Comparison of ENCODE assay signal across 1 cellular context in genomic region chr16:87379312-87379752, GRCh38.
TF ChIP-seq lines count a peak whose summit lies in the region.
"Not testable (repeated sequence)": the region's sequence is repeated elsewhere in the genome, so short reads cannot be mapped to it uniquely, and the experiment has no call there.

No MANE protein-coding gene starts in this region.

TF ChIP-seq in HepG2, 621 proteins besides CTCF, POLR2A, EP300 and RAD21 (continues in another document):
- TF ChIP-seq, protein P1, sequence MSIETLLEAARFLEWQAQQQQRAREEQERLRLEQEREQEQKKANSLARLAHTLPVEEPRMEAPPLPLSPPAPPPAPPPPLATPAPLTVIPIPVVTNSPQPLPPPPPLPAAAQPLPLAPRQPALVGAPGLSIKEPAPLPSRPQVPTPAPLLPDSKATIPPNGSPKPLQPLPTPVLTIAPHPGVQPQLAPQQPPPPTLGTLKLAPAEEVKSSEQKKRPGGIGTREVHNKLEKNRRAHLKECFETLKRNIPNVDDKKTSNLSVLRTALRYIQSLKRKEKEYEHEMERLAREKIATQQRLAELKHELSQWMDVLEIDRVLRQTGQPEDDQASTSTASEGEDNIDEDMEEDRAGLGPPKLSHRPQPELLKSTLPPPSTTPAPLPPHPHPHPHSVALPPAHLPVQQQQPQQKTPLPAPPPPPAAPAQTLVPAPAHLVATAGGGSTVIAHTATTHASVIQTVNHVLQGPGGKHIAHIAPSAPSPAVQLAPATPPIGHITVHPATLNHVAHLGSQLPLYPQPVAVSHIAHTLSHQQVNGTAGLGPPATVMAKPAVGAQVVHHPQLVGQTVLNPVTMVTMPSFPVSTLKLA (IDR thresholded peaks at IDR 0.05) = peak; percentile 36; the same call in 1 of the 2 replicates
- TF ChIP-seq FOXK1 (CRISPR knock-in tag; IDR thresholded peaks at IDR 0.05; ENCODE audit: borderline replicate concordance, low read depth) = peak; percentile 79; the same call in 1 of the 2 replicates
- TF ChIP-seq ZNF331 (CRISPR knock-in tag; IDR thresholded peaks at IDR 0.05) = peak; percentile 72
- TF ChIP-seq MLLT10 (CRISPR knock-in tag; IDR thresholded peaks at IDR 0.05) = peak; percentile 87
- TF ChIP-seq, protein P2, sequence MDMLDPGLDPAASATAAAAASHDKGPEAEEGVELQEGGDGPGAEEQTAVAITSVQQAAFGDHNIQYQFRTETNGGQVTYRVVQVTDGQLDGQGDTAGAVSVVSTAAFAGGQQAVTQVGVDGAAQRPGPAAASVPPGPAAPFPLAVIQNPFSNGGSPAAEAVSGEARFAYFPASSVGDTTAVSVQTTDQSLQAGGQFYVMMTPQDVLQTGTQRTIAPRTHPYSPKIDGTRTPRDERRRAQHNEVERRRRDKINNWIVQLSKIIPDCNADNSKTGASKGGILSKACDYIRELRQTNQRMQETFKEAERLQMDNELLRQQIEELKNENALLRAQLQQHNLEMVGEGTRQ (IDR thresholded peaks at IDR 0.05; ENCODE audit: low read depth, low read length) = not testable (repeated sequence)
- TF ChIP-seq, protein P2 (CRISPR knock-in tag; IDR thresholded peaks at IDR 0.05; ENCODE audit: borderline replicate concordance) = 0 out of 2 replicates have a peak, but pooled peaks have one; percentile 17
- TF ChIP-seq FOXK2 (IDR thresholded peaks at IDR 0.05) = peak; percentile 71; the same call in 1 of the 2 replicates
- TF ChIP-seq KDM3A (CRISPR knock-in tag; IDR thresholded peaks at IDR 0.05; ENCODE audit: low read depth) = peak; percentile 69; the same call in 1 of the 2 replicates
- TF ChIP-seq HMG20B (CRISPR knock-in tag; conservative IDR thresholded peaks at IDR 0.05) = 0 out of 2 replicates have a peak, but pooled peaks have one; percentile 46
- TF ChIP-seq RBFOX2 (IDR thresholded peaks at IDR 0.05; ENCODE audit: low read depth, low read length) = peak; percentile 53
- TF ChIP-seq HDAC1 (CRISPR knock-in tag; IDR thresholded peaks at IDR 0.05) = peak; percentile 52; the same call in 1 of the 2 replicates
- TF ChIP-seq ZNF264 (CRISPR knock-in tag; IDR thresholded peaks at IDR 0.05) = peak; percentile 18; the same call in 1 of the 2 replicates
- TF ChIP-seq ELF3 (CRISPR knock-in tag; IDR thresholded peaks at IDR 0.05) = peak; percentile 81
- peak; percentile 64; the same call in 1 of the 2 replicates for TF ChIP-seq ZNF503 (CRISPR knock-in tag; IDR thresholded peaks at IDR 0.05)
- peak; percentile 12; the same call in 1 of the 2 replicates for TF ChIP-seq STAG1 (CRISPR knock-in tag; IDR thresholded peaks at IDR 0.05)
- TF ChIP-seq SALL2 (CRISPR knock-in tag; IDR thresholded peaks at IDR 0.05) = 0 out of 2 replicates have a peak, but pooled peaks have one; percentile 54
- peak; percentile 76 for TF ChIP-seq GATAD2A (CRISPR knock-in tag; IDR thresholded peaks at IDR 0.05)
- TF ChIP-seq NR2F1 (CRISPR knock-in tag; IDR thresholded peaks at IDR 0.05) = peak; percentile 73 to 86; a peak in 3 of 4 replicates
- TF ChIP-seq NR2F2 (IDR thresholded peaks at IDR 0.05; ENCODE audit: borderline replicate concordance, low read depth) = peak; percentile 61; the same call in 1 of the 2 replicates
- peak; percentile 20; the same call in 1 of the 2 replicates for TF ChIP-seq MYC (CRISPR knock-in tag; IDR thresholded peaks at IDR 0.05; ENCODE audit: borderline replicate concordance)
- peak; percentile 94 for TF ChIP-seq BCL6 (CRISPR knock-in tag; IDR thresholded peaks at IDR 0.05)
- not testable (repeated sequence) for TF ChIP-seq LCORL, CREB1 (IDR thresholded peaks at IDR 0.05)
- TF ChIP-seq LCORL (CRISPR knock-in tag; IDR thresholded peaks at IDR 0.05) = 0 out of 2 replicates have a peak, but pooled peaks have one; percentile 60
- peak; percentile 75; the same call in 1 of the 2 replicates for TF ChIP-seq ZNF766 (CRISPR knock-in tag; IDR thresholded peaks at IDR 0.05; ENCODE audit: borderline replicate concordance)
- TF ChIP-seq HMG20A (CRISPR knock-in tag; IDR thresholded peaks at IDR 0.05; ENCODE audit: borderline replicate concordance) = peak; percentile 44; the same call in 1 of the 2 replicates
- TF ChIP-seq MXD3 (CRISPR knock-in tag; IDR thresholded peaks at IDR 0.05) = 0 out of 2 replicates have a peak, but pooled peaks have one; percentile 29
- TF ChIP-seq HNF4A (CRISPR knock-in tag; IDR thresholded peaks at IDR 0.05) = peak; percentile 94
- peak; percentile 35; the same call in 1 of the 2 replicates for TF ChIP-seq KLF12 (CRISPR knock-in tag; IDR thresholded peaks at IDR 0.05; ENCODE audit: borderline replicate concordance)
- peak; percentile 91 for TF ChIP-seq SAP130 (CRISPR knock-in tag; IDR thresholded peaks at IDR 0.05; ENCODE audit: low read depth)
- TF ChIP-seq, protein P3, sequence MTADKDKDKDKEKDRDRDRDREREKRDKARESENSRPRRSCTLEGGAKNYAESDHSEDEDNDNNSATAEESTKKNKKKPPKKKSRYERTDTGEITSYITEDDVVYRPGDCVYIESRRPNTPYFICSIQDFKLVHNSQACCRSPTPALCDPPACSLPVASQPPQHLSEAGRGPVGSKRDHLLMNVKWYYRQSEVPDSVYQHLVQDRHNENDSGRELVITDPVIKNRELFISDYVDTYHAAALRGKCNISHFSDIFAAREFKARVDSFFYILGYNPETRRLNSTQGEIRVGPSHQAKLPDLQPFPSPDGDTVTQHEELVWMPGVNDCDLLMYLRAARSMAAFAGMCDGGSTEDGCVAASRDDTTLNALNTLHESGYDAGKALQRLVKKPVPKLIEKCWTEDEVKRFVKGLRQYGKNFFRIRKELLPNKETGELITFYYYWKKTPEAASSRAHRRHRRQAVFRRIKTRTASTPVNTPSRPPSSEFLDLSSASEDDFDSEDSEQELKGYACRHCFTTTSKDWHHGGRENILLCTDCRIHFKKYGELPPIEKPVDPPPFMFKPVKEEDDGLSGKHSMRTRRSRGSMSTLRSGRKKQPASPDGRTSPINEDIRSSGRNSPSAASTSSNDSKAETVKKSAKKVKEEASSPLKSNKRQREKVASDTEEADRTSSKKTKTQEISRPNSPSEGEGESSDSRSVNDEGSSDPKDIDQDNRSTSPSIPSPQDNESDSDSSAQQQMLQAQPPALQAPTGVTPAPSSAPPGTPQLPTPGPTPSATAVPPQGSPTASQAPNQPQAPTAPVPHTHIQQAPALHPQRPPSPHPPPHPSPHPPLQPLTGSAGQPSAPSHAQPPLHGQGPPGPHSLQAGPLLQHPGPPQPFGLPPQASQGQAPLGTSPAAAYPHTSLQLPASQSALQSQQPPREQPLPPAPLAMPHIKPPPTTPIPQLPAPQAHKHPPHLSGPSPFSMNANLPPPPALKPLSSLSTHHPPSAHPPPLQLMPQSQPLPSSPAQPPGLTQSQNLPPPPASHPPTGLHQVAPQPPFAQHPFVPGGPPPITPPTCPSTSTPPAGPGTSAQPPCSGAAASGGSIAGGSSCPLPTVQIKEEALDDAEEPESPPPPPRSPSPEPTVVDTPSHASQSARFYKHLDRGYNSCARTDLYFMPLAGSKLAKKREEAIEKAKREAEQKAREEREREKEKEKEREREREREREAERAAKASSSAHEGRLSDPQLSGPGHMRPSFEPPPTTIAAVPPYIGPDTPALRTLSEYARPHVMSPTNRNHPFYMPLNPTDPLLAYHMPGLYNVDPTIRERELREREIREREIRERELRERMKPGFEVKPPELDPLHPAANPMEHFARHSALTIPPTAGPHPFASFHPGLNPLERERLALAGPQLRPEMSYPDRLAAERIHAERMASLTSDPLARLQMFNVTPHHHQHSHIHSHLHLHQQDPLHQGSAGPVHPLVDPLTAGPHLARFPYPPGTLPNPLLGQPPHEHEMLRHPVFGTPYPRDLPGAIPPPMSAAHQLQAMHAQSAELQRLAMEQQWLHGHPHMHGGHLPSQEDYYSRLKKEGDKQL (CRISPR knock-in tag; IDR thresholded peaks at IDR 0.05; ENCODE audit: low read depth) = peak; percentile 66
- TF ChIP-seq TGIF2 (CRISPR knock-in tag; IDR thresholded peaks at IDR 0.05) = peak; percentile 84; the same call in 1 of the 2 replicates
- TF ChIP-seq ZNF232 (CRISPR knock-in tag; IDR thresholded peaks at IDR 0.05; ENCODE audit: borderline replicate concordance) = 0 out of 2 replicates have a peak, but pooled peaks have one; percentile 38
- peak; percentile 73 for TF ChIP-seq RXRB (CRISPR knock-in tag; IDR thresholded peaks at IDR 0.05; ENCODE audit: borderline replicate concordance)
- 0 out of 2 replicates have a peak, but pooled peaks have one; percentile 12 for TF ChIP-seq CREB1 (CRISPR knock-in tag; IDR thresholded peaks at IDR 0.05)
- peak; percentile 53; the same call in 1 of the 2 replicates for TF ChIP-seq ZNF614 (CRISPR knock-in tag; IDR thresholded peaks at IDR 0.05; ENCODE audit: borderline replicate concordance)
- TF ChIP-seq, protein P4, sequence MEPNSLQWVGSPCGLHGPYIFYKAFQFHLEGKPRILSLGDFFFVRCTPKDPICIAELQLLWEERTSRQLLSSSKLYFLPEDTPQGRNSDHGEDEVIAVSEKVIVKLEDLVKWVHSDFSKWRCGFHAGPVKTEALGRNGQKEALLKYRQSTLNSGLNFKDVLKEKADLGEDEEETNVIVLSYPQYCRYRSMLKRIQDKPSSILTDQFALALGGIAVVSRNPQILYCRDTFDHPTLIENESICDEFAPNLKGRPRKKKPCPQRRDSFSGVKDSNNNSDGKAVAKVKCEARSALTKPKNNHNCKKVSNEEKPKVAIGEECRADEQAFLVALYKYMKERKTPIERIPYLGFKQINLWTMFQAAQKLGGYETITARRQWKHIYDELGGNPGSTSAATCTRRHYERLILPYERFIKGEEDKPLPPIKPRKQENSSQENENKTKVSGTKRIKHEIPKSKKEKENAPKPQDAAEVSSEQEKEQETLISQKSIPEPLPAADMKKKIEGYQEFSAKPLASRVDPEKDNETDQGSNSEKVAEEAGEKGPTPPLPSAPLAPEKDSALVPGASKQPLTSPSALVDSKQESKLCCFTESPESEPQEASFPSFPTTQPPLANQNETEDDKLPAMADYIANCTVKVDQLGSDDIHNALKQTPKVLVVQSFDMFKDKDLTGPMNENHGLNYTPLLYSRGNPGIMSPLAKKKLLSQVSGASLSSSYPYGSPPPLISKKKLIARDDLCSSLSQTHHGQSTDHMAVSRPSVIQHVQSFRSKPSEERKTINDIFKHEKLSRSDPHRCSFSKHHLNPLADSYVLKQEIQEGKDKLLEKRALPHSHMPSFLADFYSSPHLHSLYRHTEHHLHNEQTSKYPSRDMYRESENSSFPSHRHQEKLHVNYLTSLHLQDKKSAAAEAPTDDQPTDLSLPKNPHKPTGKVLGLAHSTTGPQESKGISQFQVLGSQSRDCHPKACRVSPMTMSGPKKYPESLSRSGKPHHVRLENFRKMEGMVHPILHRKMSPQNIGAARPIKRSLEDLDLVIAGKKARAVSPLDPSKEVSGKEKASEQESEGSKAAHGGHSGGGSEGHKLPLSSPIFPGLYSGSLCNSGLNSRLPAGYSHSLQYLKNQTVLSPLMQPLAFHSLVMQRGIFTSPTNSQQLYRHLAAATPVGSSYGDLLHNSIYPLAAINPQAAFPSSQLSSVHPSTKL (CRISPR knock-in tag; IDR thresholded peaks at IDR 0.05) = peak; percentile 93
- TF ChIP-seq RXRA (CRISPR knock-in tag; IDR thresholded peaks at IDR 0.05) = peak; percentile 51; the same call in 1 of the 2 replicates
- peak; percentile 51; the same call in 1 of the 2 replicates for TF ChIP-seq MIER3 (CRISPR knock-in tag; IDR thresholded peaks at IDR 0.05; ENCODE audit: borderline replicate concordance)
- peak; percentile 23; the same call in 1 of the 2 replicates for TF ChIP-seq ZSCAN25 (CRISPR knock-in tag; IDR thresholded peaks at IDR 0.05)
- TF ChIP-seq TEAD3 (CRISPR knock-in tag; optimal IDR thresholded peaks at IDR 0.05; ENCODE audit: borderline replicate concordance) = peak; percentile 89
- peak; percentile 65; the same call in 1 of the 2 replicates for TF ChIP-seq RCOR2 (CRISPR knock-in tag; IDR thresholded peaks at IDR 0.05)
- peak; percentile 58 for TF ChIP-seq ELF1 (CRISPR knock-in tag; IDR thresholded peaks at IDR 0.05)
- peak; percentile 63; the same call in 1 of the 2 replicates for TF ChIP-seq YEATS4 (CRISPR knock-in tag; IDR thresholded peaks at IDR 0.05; ENCODE audit: borderline replicate concordance)
- peak; percentile 52; the same call in 1 of the 2 replicates for TF ChIP-seq ZNF292 (CRISPR knock-in tag; IDR thresholded peaks at IDR 0.05; ENCODE audit: borderline replicate concordance, low read depth)
- TF ChIP-seq GATAD1 (CRISPR knock-in tag; IDR thresholded peaks at IDR 0.05) = peak; percentile 42; the same call in 1 of the 2 replicates
- TF ChIP-seq ZNF136 (CRISPR knock-in tag; IDR thresholded peaks at IDR 0.05; ENCODE audit: low read depth) = 0 out of 2 replicates have a peak, but pooled peaks have one; percentile 78
- TF ChIP-seq, protein P5, sequence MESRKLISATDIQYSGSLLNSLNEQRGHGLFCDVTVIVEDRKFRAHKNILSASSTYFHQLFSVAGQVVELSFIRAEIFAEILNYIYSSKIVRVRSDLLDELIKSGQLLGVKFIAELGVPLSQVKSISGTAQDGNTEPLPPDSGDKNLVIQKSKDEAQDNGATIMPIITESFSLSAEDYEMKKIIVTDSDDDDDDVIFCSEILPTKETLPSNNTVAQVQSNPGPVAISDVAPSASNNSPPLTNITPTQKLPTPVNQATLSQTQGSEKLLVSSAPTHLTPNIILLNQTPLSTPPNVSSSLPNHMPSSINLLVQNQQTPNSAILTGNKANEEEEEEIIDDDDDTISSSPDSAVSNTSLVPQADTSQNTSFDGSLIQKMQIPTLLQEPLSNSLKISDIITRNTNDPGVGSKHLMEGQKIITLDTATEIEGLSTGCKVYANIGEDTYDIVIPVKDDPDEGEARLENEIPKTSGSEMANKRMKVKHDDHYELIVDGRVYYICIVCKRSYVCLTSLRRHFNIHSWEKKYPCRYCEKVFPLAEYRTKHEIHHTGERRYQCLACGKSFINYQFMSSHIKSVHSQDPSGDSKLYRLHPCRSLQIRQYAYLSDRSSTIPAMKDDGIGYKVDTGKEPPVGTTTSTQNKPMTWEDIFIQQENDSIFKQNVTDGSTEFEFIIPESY (CRISPR knock-in tag; IDR thresholded peaks at IDR 0.05) = 0 out of 2 replicates have a peak, but pooled peaks have one; percentile 18
- TF ChIP-seq ZNF746 (CRISPR knock-in tag; IDR thresholded peaks at IDR 0.05) = 0 out of 2 replicates have a peak, but pooled peaks have one; percentile 27
